In the genomic region with DNA sequence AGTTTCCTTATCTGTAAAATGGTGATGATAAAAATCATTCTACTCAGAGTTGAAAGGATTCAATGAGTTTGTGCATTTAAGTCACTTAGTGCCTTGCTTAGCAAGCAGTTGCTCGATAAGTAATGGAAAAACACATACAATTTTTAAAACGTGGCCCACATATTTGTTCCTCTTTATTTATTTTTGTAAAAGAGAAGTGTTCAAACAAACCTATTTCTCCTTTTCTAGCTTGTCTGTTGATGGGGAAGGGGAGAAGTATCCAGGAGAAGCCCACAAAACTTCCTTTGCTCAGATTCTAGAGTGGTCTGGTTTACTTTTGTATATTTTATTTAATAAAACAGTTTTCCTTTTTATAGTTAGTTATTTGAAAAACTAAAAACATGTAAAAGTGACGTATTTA, we compare ENCODE assay signal across 27 cellular contexts. TPM values are rescaled to one million over a fixed set of nuclear protein-coding genes. Genes with fewer than 3 reads are reported as not detected.
"Had no signal": no experiment of that assay in that cellular context is flagged by ENCODE, and none has a peak within 500 bp of the region (broad histone marks: within the 10 kb centered on the region; RNA-seq: fewer than 3 reads in every experiment).

No MANE protein-coding gene starts in this region.

- H3K79me2 ChIP-seq: hepatocyte had no signal

- H3K36me3 Mint-ChIP-seq: activated CD4-positive, alpha-beta memory T cell treated with anti-CD3 and anti-CD28 coated beads for 36 hours; activated naive CD8-positive, alpha-beta T cell treated with anti-CD3 and anti-CD28 coated beads for 36 hours; immature natural killer cell; memory B cell; natural killer cell treated with Interleukin-12 subunit alpha and Interleukin-12 subunit beta and Interleukin-15 and Interleukin-18, amount 100 ng/mL, for 72 hours had no signal

- H3K27ac Mint-ChIP-seq: activated B cell treated with CpG ODN at 0.5 μM for 24 hours; activated CD4-positive, alpha-beta memory T cell treated with anti-CD3 and anti-CD28 coated beads for 36 hours; activated naive CD8-positive, alpha-beta T cell treated with anti-CD3 and anti-CD28 coated beads for 36 hours; effector memory CD8-positive, alpha-beta T cell; immature natural killer cell; memory B cell; natural killer cell treated with Interleukin-12 subunit alpha and Interleukin-12 subunit beta and Interleukin-15 and Interleukin-18, amount 100 ng/mL, for 72 hours; stimulated activated naive CD8-positive, alpha-beta T cell treated with anti-CD3 and anti-CD28 coated beads, Interleukin-15, amount 100 ng/mL, for 72 hours had no signal

- H3K4me1 Mint-ChIP-seq: activated B cell treated with CpG ODN at 0.5 μM for 24 hours; central memory CD8-positive, alpha-beta T cell; immature natural killer cell had no signal

- H3K4me1 ChIP-seq: left ventricle myocardium inferior, prostate gland, right atrium auricular region, tibial artery had no signal

- H3K4me2 ChIP-seq: hepatocyte had no signal

- H3K36me3 ChIP-seq: left ventricle myocardium inferior, prostate gland, right atrium auricular region, tibial artery had no signal

- H2AFZ ChIP-seq: hepatocyte had no signal

- ATAC-seq: effector memory CD8-positive, alpha-beta T cell; esophagus mucosa; natural killer cell treated with Interleukin-12 subunit alpha and Interleukin-12 subunit beta and Interleukin-15 and Interleukin-18, amount 100 ng/mL, for 72 hours; stimulated activated naive CD8-positive, alpha-beta T cell treated with anti-CD3 and anti-CD28 coated beads, Interleukin-15, amount 100 ng/mL, for 72 hours had no signal

- H3K9me3 Mint-ChIP-seq: activated B cell treated with CpG ODN at 0.5 μM for 24 hours; activated CD4-positive, alpha-beta memory T cell treated with anti-CD3 and anti-CD28 coated beads for 36 hours; activated naive CD8-positive, alpha-beta T cell treated with anti-CD3 and anti-CD28 coated beads for 36 hours; central memory CD8-positive, alpha-beta T cell; effector memory CD8-positive, alpha-beta T cell; immature natural killer cell; memory B cell; natural killer cell treated with Interleukin-12 subunit alpha and Interleukin-12 subunit beta and Interleukin-15 and Interleukin-18, amount 100 ng/mL, for 72 hours; stimulated activated naive CD8-positive, alpha-beta T cell treated with anti-CD3 and anti-CD28 coated beads, Interleukin-15, amount 100 ng/mL, for 72 hours had no signal

- H3K9me3 ChIP-seq: left ventricle myocardium inferior, prostate gland, right atrium auricular region, tibial artery had no signal

- H3K4me3 ChIP-seq: dorsolateral prefrontal cortex, hepatocyte, left ventricle myocardium inferior, prostate gland, right atrium auricular region, tibial artery had no signal

- H3K27me3 ChIP-seq: hepatocyte, right atrium auricular region, tibial artery had no signal

- H3K4me3 Mint-ChIP-seq: activated B cell treated with CpG ODN at 0.5 μM for 24 hours; activated CD4-positive, alpha-beta memory T cell treated with anti-CD3 and anti-CD28 coated beads for 36 hours; activated naive CD8-positive, alpha-beta T cell treated with anti-CD3 and anti-CD28 coated beads for 36 hours; central memory CD8-positive, alpha-beta T cell; effector memory CD8-positive, alpha-beta T cell; immature natural killer cell; memory B cell; natural killer cell treated with Interleukin-12 subunit alpha and Interleukin-12 subunit beta and Interleukin-15 and Interleukin-18, amount 100 ng/mL, for 72 hours had no signal

- DNase-seq: activated B cell treated with CpG ODN at 0.5 μM for 24 hours; activated CD4-positive, alpha-beta memory T cell treated with anti-CD3 and anti-CD28 coated beads for 36 hours; activated CD4-positive, alpha-beta T cell treated with anti-CD3 and anti-CD28 coated beads for 4 hours; activated naive CD4-positive, alpha-beta T cell treated with Interleukin-2 at 50 U/mL for 16 hours; activated naive CD8-positive, alpha-beta T cell treated with anti-CD3 and anti-CD28 coated beads for 36 hours; activated T-cell treated with anti-CD3 and anti-CD28 coated beads, Interleukin-2, amount 50 U/mL, for 48 hours; dorsolateral prefrontal cortex; effector memory CD8-positive, alpha-beta T cell; foreskin melanocyte; glutamatergic neuron; immature natural killer cell; kidney glomerular epithelial cell; left ventricle myocardium inferior; stimulated activated CD4-positive, alpha-beta T cell treated with anti-CD3 and anti-CD28 coated beads, Interleukin-12 subunit alpha, Interleukin-12 subunit beta, amount 100 ng/mL, for 4 hours; stimulated activated CD4-positive, alpha-beta T cell treated with anti-CD3 and anti-CD28 coated beads, Interleukin-4, amount 100 ng/mL, for 4 hours; stimulated activated naive CD8-positive, alpha-beta T cell treated with anti-CD3 and anti-CD28 coated beads, Interleukin-15, amount 100 ng/mL, for 72 hours; tibial artery had no signal

RNA-seq across cellular contexts. Expression of gene HPGDS, which starts 3.3 kb away (rescaled TPM):
- total RNA-seq: activated B cell treated with CpG ODN at 0.5 μM for 24 hours; activated naive CD8-positive, alpha-beta T cell treated with anti-CD3 and anti-CD28 coated beads for 36 hours; astrocyte; endothelial cell of umbilical vein; esophagus mucosa; osteocyte had no signal
